Comparison of ENCODE assay signal across 7 cellular contexts in genomic region chr15:67064607-67065530, GRCh38. TPM values are rescaled to one million over a fixed set of nuclear protein-coding genes. Genes with fewer than 3 reads are reported as not detected.
DNase-seq lines count a peak whose midpoint lies in the region; ATAC-seq and TF ChIP-seq lines count a peak whose summit lies in the region.

No MANE protein-coding gene starts in this region.

- H3K79me2 ChIP-seq in SU-DHL-6 (ENCODE audit: insufficient read depth, low read length) = peaks cover 36% of the 10 kb centered on the region

- H2AFZ ChIP-seq in SU-DHL-6 (ENCODE audit: low read depth, low read length, severe bottlenecking) = peak overlapping the region; percentile 86

- H3K36me3 ChIP-seq in SU-DHL-6 (ENCODE audit: low read length) (no peaks in the 10 kb centered on the region), colonic mucosa (no peaks in the 10 kb centered on the region), thoracic aorta (no peaks in the 10 kb centered on the region)

- H3K4me3 ChIP-seq in SU-DHL-6 (ENCODE audit: insufficient read depth, low read length, poor library complexity, severe bottlenecking) (peak overlapping the region; percentile 100), colonic mucosa (peak overlapping the region; percentile 51), thoracic aorta (peak overlapping the region; percentile 94)

- no peak for TF ChIP-seq CTCF in SU-DHL-6 (IDR thresholded peaks at IDR 0.05; ENCODE audit: insufficient read depth, low read length, poor library complexity, severe bottlenecking)
- TF ChIP-seq CTCF in colonic mucosa (IDR thresholded peaks at IDR 0.05) = no peak
- TF ChIP-seq CTCF in thoracic aorta (IDR thresholded peaks at IDR 0.05) = no peak

- H3K27ac ChIP-seq in SU-DHL-6 (ENCODE audit: low read depth, low read length) (peak overlapping the region; percentile 42), colonic mucosa (peak overlapping the region; percentile 96), thoracic aorta (peak overlapping the region; percentile 72 to 89)

- no peaks in the 10 kb centered on the region for H3K9me2 ChIP-seq in SU-DHL-6 (replicated peaks; ENCODE audit: insufficient read depth, low read length)

- H4K20me1 ChIP-seq in SU-DHL-6 (ENCODE audit: low read depth, low read length) = no peaks in the 10 kb centered on the region; the same call in 1 of the 2 replicates

- peak overlapping the region; percentile 95 for H3K4me2 ChIP-seq in SU-DHL-6 (ENCODE audit: low read depth, low read length, poor library complexity, severe bottlenecking)

- intact Hi-C loops in colonic mucosa (cut with DNase I) = no loop called here

- DNase-seq in colonic mucosa (peak; percentile 70), medulla oblongata (ENCODE audit: extremely low spot score) (peak; percentile 38), thoracic aorta (ENCODE audit: low spot score) (no peak), NCI-H1105 (lab: John Stamatoyannopoulos, UW) (no peak)

- H3K4me1 ChIP-seq in colonic mucosa (peaks cover 24% of the 10 kb centered on the region), thoracic aorta (ENCODE audit: control insufficient read depth in 1 of 2, low read depth in 2 of 2) (peaks cover 18 to 40% of the 10 kb centered on the region in 2 donors)

- H3K9me3 ChIP-seq in SU-DHL-6 (ENCODE audit: insufficient read depth, low read length) (no peaks in the 10 kb centered on the region), colonic mucosa (no peaks in the 10 kb centered on the region), thoracic aorta (no peaks in the 10 kb centered on the region)

- ATAC-seq in GM18511 (IDR thresholded peaks at IDR 0.05; ENCODE audit: unreplicated experiment) = peak; percentile 45
- peak; percentile 17 for ATAC-seq in HG02870 (IDR thresholded peaks at IDR 0.05; ENCODE audit: unreplicated experiment)
- no peak for ATAC-seq in thoracic aorta (ENCODE audit: insufficient number of reproducible peaks, low FRiP score, low read depth)

- H3K9ac ChIP-seq in SU-DHL-6 (ENCODE audit: low read length) (peak overlapping the region; percentile 99), colonic mucosa (ENCODE audit: low read depth in 2 of 2, low read length in 2 of 2) (peak overlapping the region; percentile 87 to 89)

- H3K27me3 ChIP-seq in SU-DHL-6 (ENCODE audit: low read length) = no peaks in the 10 kb centered on the region
- no peaks in the 10 kb centered on the region for H3K27me3 ChIP-seq in colonic mucosa
- H3K27me3 ChIP-seq in thoracic aorta (replicated peaks; ENCODE audit: insufficient read depth) = no peaks in the 10 kb centered on the region

- peaks cover 19% of the 10 kb centered on the region for H3F3A ChIP-seq in SU-DHL-6 (ENCODE audit: insufficient read depth)

RNA-seq across cellular contexts. Expression of gene SMAD3, which starts 0.5 kb away (rescaled TPM):
- total RNA-seq in colonic mucosa = 10 to 100 TPM; 38.6 to 62.1 TPM
- 10 to 100 TPM; 47.9 to 78.5 TPM for total RNA-seq in thoracic aorta

Comparison
In these comparisons a context has a peak if more than half of its experiments do, and no peak if none do; other contexts are left out.
1. H3K27ac ChIP-seq: peak in every context shown above with its lines; median percentile 96 in colonic mucosa; 80 in thoracic aorta; 42 in SU-DHL-6.
2. DNase-seq: peak in colonic mucosa (single experiment) and medulla oblongata (single experiment); none in thoracic aorta (single experiment) and NCI-H1105 (single experiment).
3. Peak in every context shown above with its lines, with median percentiles within 50 percentile points of each other: H3K4me3 ChIP-seq.